In genomic region chr7:70132802-70133201, GRCh38 we compare ENCODE assay signal across 23 cellular contexts.
DNase-seq lines count a peak whose midpoint lies in the region; TF ChIP-seq lines count a peak whose summit lies in the region.
"Had no signal": no experiment of that assay in that cellular context is flagged by ENCODE, and none has a peak within 500 bp of the region (broad histone marks: within the 10 kb centered on the region; RNA-seq: fewer than 3 reads in every experiment).

No MANE protein-coding gene starts in this region.

- intact Hi-C loops in lower leg skin (cut with DNase I; ENCODE audit: low total_unique reads), result no loop called here

- TF ChIP-seq CTCF in lower leg skin (IDR thresholded peaks at IDR 0.05), result no peak

- no peak overlapping the region for H3K4me3 ChIP-seq in lower leg skin (ENCODE audit: low read depth, poor library complexity, severe bottlenecking)
- H3K4me3 ChIP-seq: A549, lung, sigmoid colon, stomach, vagina had no signal

- DNase-seq in NCI-H2029 (lab: John Stamatoyannopoulos, UW) (peak; percentile 9), NCI-H2029 treated with DMSO at 0.1 percent for 48 hours (lab: John Stamatoyannopoulos, UW) (no peak), H4 (ENCODE audit: low spot score) (peak; percentile 27), NCI-H69 (lab: John Stamatoyannopoulos, UW) (peak; percentile 68), myocyte (ENCODE audit: low read depth) (peak; percentile 10), NAMALWA (ENCODE audit: low spot score) (no peak), dermis blood vessel endothelial cell (no peak), lower leg skin (ENCODE audit: low spot score in 2 of 2) (no peak)
- DNase-seq: activated CD4-positive, alpha-beta memory T cell treated with anti-CD3 and anti-CD28 coated beads for 36 hours; activated CD4-positive, alpha-beta T cell treated with anti-CD3 and anti-CD28 coated beads for 1 hour; activated naive CD4-positive, alpha-beta T cell treated with Interleukin-2 at 50 U/mL for 16 hours; CD4-positive, CD25-positive, alpha-beta regulatory T cell; HCEC 1CT; MV-4-11; naive thymus-derived CD8-positive, alpha-beta T cell; NCI-H446; NK-92 treated with Interleukin-12 subunit alpha and Interleukin-12 subunit beta, amount 100 ng/mL, for 24 hours; sigmoid colon; stimulated activated CD4-positive, alpha-beta T cell treated with anti-CD3 and anti-CD28 coated beads, Interleukin-4, amount 100 ng/mL, for 1 hour; stomach had no signal

- WGBS in lower leg skin, 2 donors, result 68 to 78% methylated on average over 1 of the region's 1 CpG

- TF ChIP-seq POLR2A in lower leg skin (IDR thresholded peaks at IDR 0.05), result no peak

Comparison
In these comparisons a context has a peak if more than half of its experiments do, and no peak if none do; other contexts are left out.
1. DNase-seq: peak in NCI-H2029 (single experiment), H4 (single experiment), NCI-H69 (single experiment) and myocyte (single experiment); none in NCI-H2029 treated with DMSO at 0.1 percent for 48 hours (single experiment), NAMALWA (single experiment), dermis blood vessel endothelial cell (single experiment) and lower leg skin (0 of 2).